In genomic region chr12:26122681-26123481, GRCh38 we compare ENCODE assay signal across 8 cellular contexts. TPM values are rescaled to one million over a fixed set of nuclear protein-coding genes. Genes with fewer than 3 reads are reported as not detected.
DNase-seq lines count a peak whose midpoint lies in the region; ATAC-seq and TF ChIP-seq lines count a peak whose summit lies in the region.

No MANE protein-coding gene starts in this region.

- no peak for TF ChIP-seq CTCF in nephron progenitor cell (IDR thresholded peaks at IDR 0.05)

- H3K27ac Mint-ChIP-seq in nephron progenitor cell, result no peak overlapping the region

- H3K36me3 Mint-ChIP-seq in nephron progenitor cell (ENCODE audit: low read depth), result no peaks in the 10 kb centered on the region

- H3K9ac ChIP-seq in BLaER1 treated with 17β-estradiol and CSF1 and Interleukin-3, amounts not matched to agents 10 nM and 100 nM, result peak overlapping the region in 9 of 11 experiments; percentile 40 to 76 (median 52); a peak in 16 of 22 replicates

- H3K27ac ChIP-seq in BLaER1 treated with 17β-estradiol and CSF1 and Interleukin-3, amounts not matched to agents 10 nM and 100 nM, result peak overlapping the region in 4 of 11 experiments; percentile 34 to 63 (median 46); a peak in 6 of 22 replicates
- peak overlapping the region; percentile 68 to 90 for H3K27ac ChIP-seq in aorta (ENCODE audit: low read depth in 1 of 2, low read length in 2 of 2)

- intact Hi-C loops in aorta (cut with DNase I), result loop anchor here (5.0 to 10.0 kb wide), 3 partner anchors 74 to 302 kb away; partner anchors contain the start of gene SSPN (in 1 of the 2)

- no peaks in the 10 kb centered on the region for H3K36me3 ChIP-seq in BLaER1 treated with 17β-estradiol and CSF1 and Interleukin-3, amounts not matched to agents 10 nM and 100 nM
- no peaks in the 10 kb centered on the region for H3K36me3 ChIP-seq in aorta (ENCODE audit: control insufficient read depth in 1 of 2, insufficient read depth in 2 of 2, low read length in 1 of 2)

- ATAC-seq in GM19372 (IDR thresholded peaks at IDR 0.05; ENCODE audit: low read depth, unreplicated experiment), result peak; percentile 17
- peak; percentile 47 for ATAC-seq in aorta (ENCODE audit: low FRiP score)

- H4K20me1 ChIP-seq in BLaER1 treated with 17β-estradiol and CSF1 and Interleukin-3, amounts not matched to agents 10 nM and 100 nM, result peaks cover 0 to 63% (median 25%) of the 10 kb centered on the region in 11 experiments; a peak in 16 of 22 replicates

- DNase-seq in NCI-H2196 treated with DMSO at 0.1 percent for 48 hours (lab: John Stamatoyannopoulos, UW; ENCODE audit: unreplicated experiment) (peak; percentile 70), foreskin melanocyte (peak; percentile 76), nephron progenitor cell (peak; percentile 73), aorta (peak; percentile 80 to 89), D341Med (ENCODE audit: low spot score) (no peak)
- peak; percentile 1 for DNase-seq in activated T-helper 9 cell treated with anti-CD3 and anti-CD28 coated beads, Interleukin-2, amount 50 U/mL, for 16 hours (ENCODE audit: low read depth)

- peaks cover 47% of the 10 kb centered on the region for H3K4me1 Mint-ChIP-seq in nephron progenitor cell

- peak overlapping the region; percentile 84 to 98 (median 95) for H3K4me2 ChIP-seq in BLaER1 treated with 17β-estradiol and CSF1 and Interleukin-3, amounts not matched to agents 10 nM and 100 nM

- peak overlapping the region; percentile 52 to 72 (median 62) for H3K4me3 ChIP-seq in BLaER1 treated with 17β-estradiol and CSF1 and Interleukin-3, amounts not matched to agents 10 nM and 100 nM
- H3K4me3 ChIP-seq in aorta (ENCODE audit: low read length in 2 of 2), result peak overlapping the region; percentile 96 to 97

- 0% methylated on average over 47 to 69 of the region's 69 CpGs for WGBS in aorta, 2 donors

- H3K27me3 Mint-ChIP-seq in nephron progenitor cell (ENCODE audit: low read depth, poor library complexity), result peaks cover 86% of the 10 kb centered on the region

- peaks cover 29 to 41% (median 31%) of the 10 kb centered on the region in 10 experiments for H3K4me1 ChIP-seq in BLaER1 treated with 17β-estradiol and CSF1 and Interleukin-3, amounts not matched to agents 10 nM and 100 nM
- H3K4me1 ChIP-seq in aorta (ENCODE audit: control insufficient read depth in 1 of 2, insufficient read depth in 2 of 2, low read length in 2 of 2), result no peaks in the 10 kb centered on the region

- H3K9me3 ChIP-seq in BLaER1 treated with 17β-estradiol and CSF1 and Interleukin-3, amounts not matched to agents 10 nM and 100 nM (replicated peaks in 1 of 11), result no peaks in the 10 kb centered on the region
- H3K9me3 ChIP-seq in aorta (ENCODE audit: control insufficient read depth, low read length), result no peaks in the 10 kb centered on the region

- peaks cover 63 to 100% (median 94%) of the 10 kb centered on the region in 11 experiments for H3K27me3 ChIP-seq in BLaER1 treated with 17β-estradiol and CSF1 and Interleukin-3, amounts not matched to agents 10 nM and 100 nM
- no peaks in the 10 kb centered on the region for H3K27me3 ChIP-seq in aorta (ENCODE audit: control insufficient read depth in 1 of 2, insufficient read depth in 2 of 2, low read length in 1 of 2)

- H3K4me3 Mint-ChIP-seq in nephron progenitor cell, result peak overlapping the region; percentile 90

- H3K9me3 Mint-ChIP-seq in nephron progenitor cell, result no peaks in the 10 kb centered on the region

RNA-seq across cellular contexts. Expression of gene BHLHE41, which starts 2.0 kb away (rescaled TPM):
- 10 to 100 TPM; 12.0 to 49.9 TPM for total RNA-seq in aorta
- polyA plus RNA-seq in aorta, result 1 to 10 TPM; 4.3 to 6.3 TPM
